ENCODE assay signal across 8 cellular contexts in the genomic region with DNA sequence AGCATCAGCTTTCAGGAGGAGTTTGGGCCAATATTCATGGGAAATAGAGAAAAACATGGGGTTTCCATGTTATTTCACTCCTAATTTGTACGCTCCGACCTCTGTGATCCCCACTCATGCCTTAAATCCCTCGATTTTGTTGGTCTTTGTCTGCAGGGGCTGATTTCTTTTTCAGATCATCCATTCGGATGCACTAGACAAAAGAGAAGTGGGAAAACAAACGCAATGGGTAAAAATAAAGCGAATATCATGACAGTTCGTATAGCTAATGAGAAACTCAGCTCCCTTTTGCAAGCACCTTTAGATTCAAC. TPM values are rescaled to one million over a fixed set of nuclear protein-coding genes. Genes with fewer than 3 reads are reported as not detected.
DNase-seq lines count a peak whose midpoint lies in the region; ATAC-seq, FAIRE-seq and TF ChIP-seq lines count a peak whose summit lies in the region.

No MANE protein-coding gene starts in this region.

- no peaks in the 10 kb centered on the region for H3K9me3 Mint-ChIP-seq in stimulated activated naive CD8-positive, alpha-beta T cell treated with anti-CD3 and anti-CD28 coated beads, Interleukin-15, Interleukin-2, amounts not matched to agents 100 ng/mL and 50 ng/mL, for 24 hours
- H3K9me3 Mint-ChIP-seq in mesothelial cell of epicardium: peaks cover 9% of the 10 kb centered on the region

- FAIRE-seq in GM12878 (lab: Jason Lieb, UNC): no peak

- TF ChIP-seq EP300 in GM12878 (IDR thresholded peaks at IDR 0.05; ENCODE audit: borderline replicate concordance in 1 of 2, control insufficient read depth in 1 of 2, low read depth in 2 of 2, low read length in 2 of 2): no peak

- H3K36me3 ChIP-seq in GM12878 (ENCODE audit: control insufficient read depth in 2 of 2, insufficient read depth in 2 of 2, low read length in 1 of 2): peaks cover 0 to 3% of the 10 kb centered on the region in 2 experiments; a peak in 1 of 4 replicates

- no peaks in the 10 kb centered on the region for H3K27me3 ChIP-seq in GM12878 (replicated peaks in 1 of 2; ENCODE audit: control insufficient read depth in 2 of 2, insufficient read depth in 2 of 2, low read length in 1 of 2)

- H3K4me1 Mint-ChIP-seq in stimulated activated naive CD8-positive, alpha-beta T cell treated with anti-CD3 and anti-CD28 coated beads, Interleukin-15, Interleukin-2, amounts not matched to agents 100 ng/mL and 50 ng/mL, for 24 hours (ENCODE audit: low read depth): peaks cover 36% of the 10 kb centered on the region
- peaks cover 15% of the 10 kb centered on the region for H3K4me1 Mint-ChIP-seq in mesothelial cell of epicardium

- peak overlapping the region; percentile 88 for H3K4me3 Mint-ChIP-seq in stimulated activated naive CD8-positive, alpha-beta T cell treated with anti-CD3 and anti-CD28 coated beads, Interleukin-15, Interleukin-2, amounts not matched to agents 100 ng/mL and 50 ng/mL, for 24 hours
- peak overlapping the region; percentile 95 for H3K4me3 Mint-ChIP-seq in mesothelial cell of epicardium

- SMC1A ChIA-PET in GM12878 (lab: Charles Lee; ENCODE audit: uncharacterized antibody, unreplicated experiment): no interaction called here

- WGBS in GM12878 (ENCODE audit: insufficient coverage, insufficient replicate concordance, low lambda C conversion rate, missing lambda C conversion rate): 37% methylated on average over 7 of the region's 7 CpGs

- H3K27me3 Mint-ChIP-seq in stimulated activated naive CD8-positive, alpha-beta T cell treated with anti-CD3 and anti-CD28 coated beads, Interleukin-15, Interleukin-2, amounts not matched to agents 100 ng/mL and 50 ng/mL, for 24 hours: no peaks in the 10 kb centered on the region
- H3K27me3 Mint-ChIP-seq in mesothelial cell of epicardium (ENCODE audit: low read depth): no peaks in the 10 kb centered on the region

- H3K27ac ChIP-seq in GM12878 (ENCODE audit: control insufficient read depth, insufficient read depth): peak overlapping the region; percentile 64

- intact Hi-C loops in GM12878 (cut with micrococcal nuclease; ENCODE audit: unreplicated experiment): no loop called here

- no peak for ATAC-seq in stimulated activated naive CD8-positive, alpha-beta T cell treated with anti-CD3 and anti-CD28 coated beads, Interleukin-15, Interleukin-2, amounts not matched to agents 100 U/mL and 50 U/mL, for 24 hours
- no peak; the same call in 2 of the 3 replicates for ATAC-seq in GM12878
- no peak for ATAC-seq in GM18517 (IDR thresholded peaks at IDR 0.05; ENCODE audit: unreplicated experiment)

- peaks cover 21% of the 10 kb centered on the region for H3K79me2 ChIP-seq in GM12878 (ENCODE audit: control insufficient read depth, insufficient read depth, low read length)

- H3K4me1 ChIP-seq in GM12878 (ENCODE audit: control insufficient read depth, insufficient read depth, low read length): no peaks in the 10 kb centered on the region

- no TSS peak for BruUV-seq in GM12878 (replicated peaks; lab: Mats Ljungman, UMichigan)

- POLR2A ChIA-PET in GM12878 (lab: Charles Lee): interaction anchor here (0.6 kb wide), 2 partner anchors 65 to 1204 kb away, joined by 3 to 6 read pairs; no protein-coding TSS in a partner anchor

- no peak for TF ChIP-seq POLR2A in GM12878 (IDR thresholded peaks at IDR 0.05; ENCODE audit: low read depth, low read length)

- CTCF ChIA-PET in GM12878 (lab: Yijun Ruan, JAX): no interaction called here

- TF ChIP-seq CTCF in GM12878 (IDR thresholded peaks at IDR 0.05 in 2 of 3, conservative IDR thresholded peaks at IDR 0.05 in 1 of 3; ENCODE audit: control insufficient read depth in 2 of 3, extremely low read depth in 1 of 3, insufficient read depth in 1 of 3, low read depth in 3 of 3, low read length in 3 of 3) (no peak), mesothelial cell of epicardium (IDR thresholded peaks at IDR 0.05; ENCODE audit: unreplicated experiment) (no peak)

- H3K9me3 ChIP-seq in GM12878 (replicated peaks; ENCODE audit: control insufficient read depth, insufficient read depth, low read length): no peaks in the 10 kb centered on the region

- H3K9ac ChIP-seq in GM12878 (ENCODE audit: control insufficient read depth, insufficient read depth, low read length): 0 out of 2 replicates have a peak overlapping the region, but pooled peaks have one; percentile 18

- H4K20me1 ChIP-seq in GM12878 (ENCODE audit: control insufficient read depth, insufficient read depth): no peaks in the 10 kb centered on the region

- no peak for DNase-seq in stimulated activated naive CD8-positive, alpha-beta T cell treated with anti-CD3 and anti-CD28 coated beads, Interleukin-15, Interleukin-2, amounts not matched to agents 100 U/mL and 50 U/mL, for 24 hours
- DNase-seq in GM12878 (ENCODE audit: low read depth, low spot score) (no peak), mesothelial cell of epicardium (ENCODE audit: low spot score in 2 of 2, unreplicated experiment in 2 of 2) (no peak), SIG-M5 treated with dmso at 0.1 percent for 504 hours (lab: John Stamatoyannopoulos, UW; ENCODE audit: unreplicated experiment) (no peak), C1 segment of cervical spinal cord (lab: John Stamatoyannopoulos, UW) (no peak), NCI-H774 (lab: John Stamatoyannopoulos, UW) (no peak)

- peak overlapping the region; percentile 44; the same call in 1 of the 2 replicates for H3K4me2 ChIP-seq in GM12878 (ENCODE audit: control insufficient read depth, insufficient read depth)

- RAD21 ChIA-PET in GM12878 (lab: Charles Lee; ENCODE audit: unreplicated experiment): no interaction called here

- peak overlapping the region; percentile 82 for H2AFZ ChIP-seq in GM12878 (ENCODE audit: control insufficient read depth, low read depth, low read length)

- H3K4me3 ChIP-seq in GM12878: peak overlapping the region; percentile 36; the same call in 1 of the 2 replicates

- peaks cover 17% of the 10 kb centered on the region for H3K36me3 Mint-ChIP-seq in stimulated activated naive CD8-positive, alpha-beta T cell treated with anti-CD3 and anti-CD28 coated beads, Interleukin-15, Interleukin-2, amounts not matched to agents 100 ng/mL and 50 ng/mL, for 24 hours (ENCODE audit: low read depth)
- H3K36me3 Mint-ChIP-seq in mesothelial cell of epicardium: peaks cover 2% of the 10 kb centered on the region

- in situ Hi-C loops in GM12878 (cut with MboI): no loop called here

- H3K27ac Mint-ChIP-seq in stimulated activated naive CD8-positive, alpha-beta T cell treated with anti-CD3 and anti-CD28 coated beads, Interleukin-15, Interleukin-2, amounts not matched to agents 100 ng/mL and 50 ng/mL, for 24 hours: peak overlapping the region; percentile 91
- peak overlapping the region; percentile 91 for H3K27ac Mint-ChIP-seq in mesothelial cell of epicardium

- TF ChIP-seq RAD21 in GM12878 (IDR thresholded peaks at IDR 0.05; ENCODE audit: insufficient read depth, low read depth, low read length): no peak

TF ChIP-seq in GM12878, 131 proteins besides CTCF, POLR2A, EP300 and RAD21:
- TF ChIP-seq, protein P1, sequence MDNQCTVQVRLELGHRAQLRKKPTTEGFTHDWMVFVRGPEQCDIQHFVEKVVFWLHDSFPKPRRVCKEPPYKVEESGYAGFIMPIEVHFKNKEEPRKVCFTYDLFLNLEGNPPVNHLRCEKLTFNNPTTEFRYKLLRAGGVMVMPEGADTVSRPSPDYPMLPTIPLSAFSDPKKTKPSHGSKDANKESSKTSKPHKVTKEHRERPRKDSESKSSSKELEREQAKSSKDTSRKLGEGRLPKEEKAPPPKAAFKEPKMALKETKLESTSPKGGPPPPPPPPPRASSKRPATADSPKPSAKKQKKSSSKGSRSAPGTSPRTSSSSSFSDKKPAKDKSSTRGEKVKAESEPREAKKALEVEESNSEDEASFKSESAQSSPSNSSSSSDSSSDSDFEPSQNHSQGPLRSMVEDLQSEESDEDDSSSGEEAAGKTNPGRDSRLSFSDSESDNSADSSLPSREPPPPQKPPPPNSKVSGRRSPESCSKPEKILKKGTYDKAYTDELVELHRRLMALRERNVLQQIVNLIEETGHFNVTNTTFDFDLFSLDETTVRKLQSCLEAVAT (IDR thresholded peaks at IDR 0.05): peak; percentile 79; the same call in 1 of the 2 replicates
- TF ChIP-seq, protein P2, sequence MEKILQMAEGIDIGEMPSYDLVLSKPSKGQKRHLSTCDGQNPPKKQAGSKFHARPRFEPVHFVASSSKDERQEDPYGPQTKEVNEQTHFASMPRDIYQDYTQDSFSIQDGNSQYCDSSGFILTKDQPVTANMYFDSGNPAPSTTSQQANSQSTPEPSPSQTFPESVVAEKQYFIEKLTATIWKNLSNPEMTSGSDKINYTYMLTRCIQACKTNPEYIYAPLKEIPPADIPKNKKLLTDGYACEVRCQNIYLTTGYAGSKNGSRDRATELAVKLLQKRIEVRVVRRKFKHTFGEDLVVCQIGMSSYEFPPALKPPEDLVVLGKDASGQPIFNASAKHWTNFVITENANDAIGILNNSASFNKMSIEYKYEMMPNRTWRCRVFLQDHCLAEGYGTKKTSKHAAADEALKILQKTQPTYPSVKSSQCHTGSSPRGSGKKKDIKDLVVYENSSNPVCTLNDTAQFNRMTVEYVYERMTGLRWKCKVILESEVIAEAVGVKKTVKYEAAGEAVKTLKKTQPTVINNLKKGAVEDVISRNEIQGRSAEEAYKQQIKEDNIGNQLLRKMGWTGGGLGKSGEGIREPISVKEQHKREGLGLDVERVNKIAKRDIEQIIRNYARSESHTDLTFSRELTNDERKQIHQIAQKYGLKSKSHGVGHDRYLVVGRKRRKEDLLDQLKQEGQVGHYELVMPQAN (conservative IDR thresholded peaks at IDR 0.05): peak; percentile 83
- no peak for TF ChIP-seq POLR2AphosphoS5 (IDR thresholded peaks at IDR 0.05; ENCODE audit: low read length)

RNA-seq across cellular contexts. Expression of gene PABIR2, which starts 0.3 kb away (rescaled TPM):
- 30.1 and 34.3 TPM in 2 replicates for total RNA-seq in GM12878 (2013; cell fraction: nucleolus; rRNA removed)
- total RNA-seq in GM12878 (2014; rRNA removed) (12.1 and 14.0 TPM in 2 replicates), GM12878 (2014; rRNA removed; fragmentation: Illumina TruSeq; extraction: Trizol) (12.3 and 15.2 TPM in 2 replicates), GM12878 (2021) (33.5 and 34.2 TPM in 2 replicates), mesothelial cell of epicardium (22.0 to 23.0 TPM (median 22.0 TPM) in 3 replicates)
- polyA plus RNA-seq in GM12878 (2011; ENCODE audit: low read depth): 26.8 TPM
- polyA plus RNA-seq in GM12878 (2011; rRNA removed) (45.1 and 49.2 TPM in 2 replicates), GM12878 (2014; fragmentation: Illumina TruSeq; extraction: Trizol) (52.5 and 60.6 TPM in 2 replicates), GM12878 (2014; fragmentation: Nextera tagmentation; extraction: Ambion mirVana) (10 to 100 TPM; 21.2 to 26.7 TPM), GM12878 (2014; rRNA removed) (29.3 and 30.6 TPM in 2 replicates), GM12878 (2016; fragmentation: Nextera tagmentation; extraction: Ambion mirVana) (10 to 100 TPM; 12.7 to 13.5 TPM)
- 29.9 and 37.5 TPM in 2 replicates for polyA plus RNA-seq in GM12878 (2011; cell fraction: cytosol; rRNA removed)
- 51.2 and 54.9 TPM in 2 replicates for polyA plus RNA-seq in GM12878 (2011; cell fraction: nucleus; rRNA removed)
- 26.6 and 33.7 TPM in 2 replicates for polyA plus RNA-seq in GM12878 (2012)
- 23.1 and 24.3 TPM in 2 replicates for polyA minus RNA-seq in GM12878 (2011; rRNA and poly(A)+ RNA removed)
- polyA minus RNA-seq in GM12878 (2011; cell fraction: cytosol; rRNA and poly(A)+ RNA removed): 13.6 and 19.3 TPM in 2 replicates
- 10.3 and 19.9 TPM in 2 replicates for polyA minus RNA-seq in GM12878 (2011; cell fraction: nucleus; rRNA and poly(A)+ RNA removed)
